1 cellular context compared by ENCODE assay signal in the genomic region with DNA sequence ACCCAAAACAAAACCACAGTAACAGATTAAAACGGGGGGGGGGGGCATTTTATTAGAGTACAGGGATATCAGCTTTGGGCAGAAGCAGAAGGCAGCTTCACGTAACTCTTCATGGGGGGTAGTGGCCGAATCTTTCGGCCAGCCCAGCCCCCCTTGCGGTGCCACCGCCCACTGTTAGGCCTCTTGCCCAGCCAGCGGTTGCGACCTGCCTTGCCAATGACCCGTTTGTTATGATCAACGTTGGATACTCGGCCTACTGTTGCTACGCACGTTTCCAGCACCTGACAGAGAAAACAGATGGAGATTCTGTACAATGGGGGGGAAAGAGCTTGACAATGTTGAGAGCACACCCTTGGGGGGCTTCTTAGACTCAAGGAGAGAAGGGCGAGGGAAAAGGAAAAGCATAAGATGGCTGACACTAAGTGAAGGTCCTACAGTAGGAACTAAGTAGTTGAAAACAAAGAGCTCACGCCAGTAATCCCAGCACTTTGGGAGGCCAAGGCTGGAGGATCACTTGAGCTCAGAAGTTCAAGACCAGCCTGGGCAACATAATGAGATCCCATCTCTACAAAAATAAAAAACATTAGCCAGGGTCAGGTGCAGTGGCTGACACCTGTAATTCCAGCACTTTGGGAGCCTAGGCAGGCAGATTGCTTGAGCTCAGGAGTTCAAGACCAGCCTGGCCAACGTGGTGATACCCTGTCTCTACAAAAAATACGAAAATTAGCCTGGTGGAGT.
TF ChIP-seq lines count a peak whose summit lies in the region.

No MANE protein-coding gene starts in this region.

TF ChIP-seq in HEK293T, 16 proteins besides CTCF, POLR2A, EP300 and RAD21:
- no peak for TF ChIP-seq NFRKB (IDR thresholded peaks at IDR 0.05)
- TF ChIP-seq FOXK2 (IDR thresholded peaks at IDR 0.05), result no peak
- no peak for TF ChIP-seq HDGF (IDR thresholded peaks at IDR 0.05; ENCODE audit: borderline replicate concordance)
- TF ChIP-seq FOXA1 (IDR thresholded peaks at IDR 0.05), result no peak
- no peak for TF ChIP-seq SUZ12 (IDR thresholded peaks at IDR 0.05)
- TF ChIP-seq SP1 (IDR thresholded peaks at IDR 0.05), result no peak
- TF ChIP-seq BHLHE40 (IDR thresholded peaks at IDR 0.05; ENCODE audit: borderline replicate concordance), result no peak
- TF ChIP-seq ELF4 (IDR thresholded peaks at IDR 0.05), result no peak
- no peak for TF ChIP-seq CTBP1 (IDR thresholded peaks at IDR 0.05; ENCODE audit: borderline replicate concordance)
- TF ChIP-seq LEF1 (IDR thresholded peaks at IDR 0.05; ENCODE audit: borderline replicate concordance), result no peak
- no peak for TF ChIP-seq ARNT (IDR thresholded peaks at IDR 0.05)
- TF ChIP-seq TARDBP (IDR thresholded peaks at IDR 0.05), result no peak
- TF ChIP-seq ZNF384 (IDR thresholded peaks at IDR 0.05), result no peak
- TF ChIP-seq, protein P1, sequence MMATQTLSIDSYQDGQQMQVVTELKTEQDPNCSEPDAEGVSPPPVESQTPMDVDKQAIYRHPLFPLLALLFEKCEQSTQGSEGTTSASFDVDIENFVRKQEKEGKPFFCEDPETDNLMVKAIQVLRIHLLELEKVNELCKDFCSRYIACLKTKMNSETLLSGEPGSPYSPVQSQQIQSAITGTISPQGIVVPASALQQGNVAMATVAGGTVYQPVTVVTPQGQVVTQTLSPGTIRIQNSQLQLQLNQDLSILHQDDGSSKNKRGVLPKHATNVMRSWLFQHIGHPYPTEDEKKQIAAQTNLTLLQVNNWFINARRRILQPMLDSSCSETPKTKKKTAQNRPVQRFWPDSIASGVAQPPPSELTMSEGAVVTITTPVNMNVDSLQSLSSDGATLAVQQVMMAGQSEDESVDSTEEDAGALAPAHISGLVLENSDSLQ (IDR thresholded peaks at IDR 0.05), result no peak
- TF ChIP-seq FOXM1 (IDR thresholded peaks at IDR 0.05; ENCODE audit: borderline replicate concordance), result no peak
TF ChIP-seq in HEK293T: peak in this region for 0.
